ENCODE assay signal across 9 cellular contexts in the genomic region with DNA sequence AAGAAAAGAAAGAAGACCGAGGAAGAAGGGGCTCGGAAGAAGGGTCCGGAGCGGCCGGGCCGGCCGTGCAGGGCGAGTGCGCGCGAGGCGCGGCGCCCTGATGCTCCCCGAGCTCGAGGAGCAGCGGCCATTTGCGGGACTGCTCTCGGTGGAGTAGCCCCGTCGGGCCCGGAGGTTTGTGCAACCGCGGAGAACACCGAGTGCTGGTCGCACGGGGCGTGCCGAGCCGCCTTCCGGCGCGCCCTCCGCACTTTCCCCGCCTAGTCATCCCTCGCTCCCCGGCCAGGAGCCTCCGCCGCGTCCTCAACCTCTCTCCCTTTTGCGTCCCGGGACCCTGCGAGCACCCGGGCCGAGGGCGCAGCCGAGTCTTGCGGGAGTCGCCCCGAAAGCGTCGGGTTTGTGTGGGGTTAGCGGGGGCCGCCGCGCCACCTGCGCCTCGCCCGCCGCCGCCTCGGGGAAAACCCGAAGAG.
A peak's percentile ranks its signal among the peaks of the same experiment; 100 is the strongest.
DNase-seq lines count a peak whose midpoint lies in the region; ATAC-seq and TF ChIP-seq lines count a peak whose summit lies in the region.
"Had no signal": no experiment of that assay in that cellular context is flagged by ENCODE, and none has a peak within 500 bp of the region (broad histone marks: within the 10 kb centered on the region; RNA-seq: fewer than 3 reads in every experiment).

No MANE protein-coding gene starts in this region.

- H3K27ac Mint-ChIP-seq in activated naive CD4-positive, alpha-beta T cell treated with anti-CD3 and anti-CD28 coated beads, Interleukin-2, amount 50 U/mL, for 72 hours = no peak overlapping the region

- no peak overlapping the region for H3K27ac ChIP-seq in suprapubic skin

- H3K9me3 ChIP-seq in suprapubic skin = no peaks in the 10 kb centered on the region

- TF ChIP-seq CTCF in suprapubic skin (IDR thresholded peaks at IDR 0.05) = no peak

- TF ChIP-seq POLR2A in suprapubic skin (IDR thresholded peaks at IDR 0.05) = no peak

- H3K9me3 Mint-ChIP-seq in activated naive CD4-positive, alpha-beta T cell treated with anti-CD3 and anti-CD28 coated beads, Interleukin-2, amount 50 U/mL, for 72 hours = no peaks in the 10 kb centered on the region

- WGBS in suprapubic skin = 54% methylated on average over 49 of the region's 63 CpGs

- peaks cover 19% of the 10 kb centered on the region for H3K27me3 ChIP-seq in suprapubic skin

- peak overlapping the region; percentile 37 for H3K4me3 ChIP-seq in suprapubic skin

- ATAC-seq in activated naive CD4-positive, alpha-beta T cell treated with anti-CD3 and anti-CD28 coated beads, Interleukin-2, amount 50 U/mL, for 72 hours = peak; percentile 20 to 44
- ATAC-seq in GM21390 (IDR thresholded peaks at IDR 0.05; ENCODE audit: unreplicated experiment) (no peak), GM18867 (IDR thresholded peaks at IDR 0.05; ENCODE audit: unreplicated experiment) (no peak)

- H3K36me3 Mint-ChIP-seq in activated naive CD4-positive, alpha-beta T cell treated with anti-CD3 and anti-CD28 coated beads, Interleukin-2, amount 50 U/mL, for 72 hours = peaks cover 0 to 9% of the 10 kb centered on the region in 2 donors

- no peaks in the 10 kb centered on the region for H3K36me3 ChIP-seq in suprapubic skin

- peaks cover 6% of the 10 kb centered on the region for H3K4me1 ChIP-seq in suprapubic skin

- no peak for TF ChIP-seq EP300 in suprapubic skin (IDR thresholded peaks at IDR 0.05)

- DNase-seq in activated T-cell treated with anti-CD3 and anti-CD28 coated beads for 48 hours (ENCODE audit: low read depth) (peak; percentile 10), activated T-cell treated with anti-CD3 and anti-CD28 coated beads for 4 hours (no peak), left kidney (ENCODE audit: low read depth, low spot score) (peak; percentile 5), suprapubic skin (ENCODE audit: low spot score in 2 of 2) (no peak)
- peak in 1 of 2 donors; percentile 4 for DNase-seq in activated naive CD4-positive, alpha-beta T cell treated with anti-CD3 and anti-CD28 coated beads, Interleukin-2, amount 50 U/mL, for 72 hours (ENCODE audit: low spot score in 2 of 2)
- DNase-seq in central memory CD4-positive, alpha-beta T cell = no peak
- DNase-seq: NCI-H2081 treated with DMSO at 0.1 percent for 48 hours had no signal

Comparison
In these comparisons a context has a peak if more than half of its experiments do, and no peak if none do; other contexts are left out.
1. DNase-seq: peak in activated T-cell treated with anti-CD3 and anti-CD28 coated beads for 48 hours (single experiment) and left kidney (single experiment); none in activated T-cell treated with anti-CD3 and anti-CD28 coated beads for 4 hours (single experiment), suprapubic skin (0 of 2) and central memory CD4-positive, alpha-beta T cell (single experiment).
2. ATAC-seq: peak in activated naive CD4-positive, alpha-beta T cell treated with anti-CD3 and anti-CD28 coated beads, Interleukin-2, amount 50 U/mL, for 72 hours (2 of 2); none in GM21390 (single experiment) and GM18867 (single experiment).